In the genomic region with DNA sequence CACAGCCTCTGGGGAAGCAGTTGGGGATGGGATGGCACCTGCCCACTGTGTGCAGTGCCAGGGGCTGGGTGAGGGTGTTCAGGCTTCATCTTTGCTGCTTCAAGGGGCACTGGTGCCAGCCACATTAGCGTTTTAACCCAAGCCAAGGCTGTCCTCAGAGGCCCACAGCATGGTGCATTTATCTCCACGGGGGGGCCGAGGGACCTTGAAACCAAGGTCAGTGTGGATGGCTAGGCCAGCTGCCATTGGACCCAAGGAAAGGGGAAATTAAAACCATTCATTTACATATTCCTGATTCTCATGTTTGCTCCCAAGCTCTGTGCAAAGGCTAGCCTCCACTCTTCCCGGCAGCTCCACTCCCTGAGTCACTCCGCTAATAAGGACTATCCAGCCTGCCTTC, we compare ENCODE assay signal across 1 cellular context.
TF ChIP-seq lines count a peak whose summit lies in the region.

No MANE protein-coding gene starts in this region.

TF ChIP-seq in WTC11, 78 proteins besides CTCF, POLR2A, EP300 and RAD21 (continued from another document):
- TF ChIP-seq, protein P1, sequence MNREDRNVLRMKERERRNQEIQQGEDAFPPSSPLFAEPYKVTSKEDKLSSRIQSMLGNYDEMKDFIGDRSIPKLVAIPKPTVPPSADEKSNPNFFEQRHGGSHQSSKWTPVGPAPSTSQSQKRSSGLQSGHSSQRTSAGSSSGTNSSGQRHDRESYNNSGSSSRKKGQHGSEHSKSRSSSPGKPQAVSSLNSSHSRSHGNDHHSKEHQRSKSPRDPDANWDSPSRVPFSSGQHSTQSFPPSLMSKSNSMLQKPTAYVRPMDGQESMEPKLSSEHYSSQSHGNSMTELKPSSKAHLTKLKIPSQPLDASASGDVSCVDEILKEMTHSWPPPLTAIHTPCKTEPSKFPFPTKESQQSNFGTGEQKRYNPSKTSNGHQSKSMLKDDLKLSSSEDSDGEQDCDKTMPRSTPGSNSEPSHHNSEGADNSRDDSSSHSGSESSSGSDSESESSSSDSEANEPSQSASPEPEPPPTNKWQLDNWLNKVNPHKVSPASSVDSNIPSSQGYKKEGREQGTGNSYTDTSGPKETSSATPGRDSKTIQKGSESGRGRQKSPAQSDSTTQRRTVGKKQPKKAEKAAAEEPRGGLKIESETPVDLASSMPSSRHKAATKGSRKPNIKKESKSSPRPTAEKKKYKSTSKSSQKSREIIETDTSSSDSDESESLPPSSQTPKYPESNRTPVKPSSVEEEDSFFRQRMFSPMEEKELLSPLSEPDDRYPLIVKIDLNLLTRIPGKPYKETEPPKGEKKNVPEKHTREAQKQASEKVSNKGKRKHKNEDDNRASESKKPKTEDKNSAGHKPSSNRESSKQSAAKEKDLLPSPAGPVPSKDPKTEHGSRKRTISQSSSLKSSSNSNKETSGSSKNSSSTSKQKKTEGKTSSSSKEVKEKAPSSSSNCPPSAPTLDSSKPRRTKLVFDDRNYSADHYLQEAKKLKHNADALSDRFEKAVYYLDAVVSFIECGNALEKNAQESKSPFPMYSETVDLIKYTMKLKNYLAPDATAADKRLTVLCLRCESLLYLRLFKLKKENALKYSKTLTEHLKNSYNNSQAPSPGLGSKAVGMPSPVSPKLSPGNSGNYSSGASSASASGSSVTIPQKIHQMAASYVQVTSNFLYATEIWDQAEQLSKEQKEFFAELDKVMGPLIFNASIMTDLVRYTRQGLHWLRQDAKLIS (CRISPR knock-in tag; IDR thresholded peaks at IDR 0.05; ENCODE audit: borderline replicate concordance) = no peak
- TF ChIP-seq, protein P2, sequence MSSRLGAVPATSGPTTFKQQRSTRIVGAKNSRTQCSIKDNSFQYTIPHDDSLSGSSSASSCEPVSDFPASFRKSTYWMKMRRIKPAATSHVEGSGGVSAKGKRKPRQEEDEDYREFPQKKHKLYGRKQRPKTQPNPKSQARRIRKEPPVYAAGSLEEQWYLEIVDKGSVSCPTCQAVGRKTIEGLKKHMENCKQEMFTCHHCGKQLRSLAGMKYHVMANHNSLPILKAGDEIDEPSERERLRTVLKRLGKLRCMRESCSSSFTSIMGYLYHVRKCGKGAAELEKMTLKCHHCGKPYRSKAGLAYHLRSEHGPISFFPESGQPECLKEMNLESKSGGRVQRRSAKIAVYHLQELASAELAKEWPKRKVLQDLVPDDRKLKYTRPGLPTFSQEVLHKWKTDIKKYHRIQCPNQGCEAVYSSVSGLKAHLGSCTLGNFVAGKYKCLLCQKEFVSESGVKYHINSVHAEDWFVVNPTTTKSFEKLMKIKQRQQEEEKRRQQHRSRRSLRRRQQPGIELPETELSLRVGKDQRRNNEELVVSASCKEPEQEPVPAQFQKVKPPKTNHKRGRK (CRISPR knock-in tag; IDR thresholded peaks at IDR 0.05; ENCODE audit: borderline replicate concordance) = no peak
- TF ChIP-seq, protein P3, sequence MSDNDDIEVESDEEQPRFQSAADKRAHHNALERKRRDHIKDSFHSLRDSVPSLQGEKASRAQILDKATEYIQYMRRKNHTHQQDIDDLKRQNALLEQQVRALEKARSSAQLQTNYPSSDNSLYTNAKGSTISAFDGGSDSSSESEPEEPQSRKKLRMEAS (CRISPR knock-in tag; IDR thresholded peaks at IDR 0.05) = no peak
- TF ChIP-seq, protein P4, sequence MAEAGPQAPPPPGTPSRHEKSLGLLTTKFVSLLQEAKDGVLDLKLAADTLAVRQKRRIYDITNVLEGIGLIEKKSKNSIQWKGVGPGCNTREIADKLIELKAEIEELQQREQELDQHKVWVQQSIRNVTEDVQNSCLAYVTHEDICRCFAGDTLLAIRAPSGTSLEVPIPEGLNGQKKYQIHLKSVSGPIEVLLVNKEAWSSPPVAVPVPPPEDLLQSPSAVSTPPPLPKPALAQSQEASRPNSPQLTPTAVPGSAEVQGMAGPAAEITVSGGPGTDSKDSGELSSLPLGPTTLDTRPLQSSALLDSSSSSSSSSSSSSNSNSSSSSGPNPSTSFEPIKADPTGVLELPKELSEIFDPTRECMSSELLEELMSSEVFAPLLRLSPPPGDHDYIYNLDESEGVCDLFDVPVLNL (CRISPR knock-in tag; IDR thresholded peaks at IDR 0.05; ENCODE audit: borderline replicate concordance, low read depth) = no peak
- TF ChIP-seq, protein P5, sequence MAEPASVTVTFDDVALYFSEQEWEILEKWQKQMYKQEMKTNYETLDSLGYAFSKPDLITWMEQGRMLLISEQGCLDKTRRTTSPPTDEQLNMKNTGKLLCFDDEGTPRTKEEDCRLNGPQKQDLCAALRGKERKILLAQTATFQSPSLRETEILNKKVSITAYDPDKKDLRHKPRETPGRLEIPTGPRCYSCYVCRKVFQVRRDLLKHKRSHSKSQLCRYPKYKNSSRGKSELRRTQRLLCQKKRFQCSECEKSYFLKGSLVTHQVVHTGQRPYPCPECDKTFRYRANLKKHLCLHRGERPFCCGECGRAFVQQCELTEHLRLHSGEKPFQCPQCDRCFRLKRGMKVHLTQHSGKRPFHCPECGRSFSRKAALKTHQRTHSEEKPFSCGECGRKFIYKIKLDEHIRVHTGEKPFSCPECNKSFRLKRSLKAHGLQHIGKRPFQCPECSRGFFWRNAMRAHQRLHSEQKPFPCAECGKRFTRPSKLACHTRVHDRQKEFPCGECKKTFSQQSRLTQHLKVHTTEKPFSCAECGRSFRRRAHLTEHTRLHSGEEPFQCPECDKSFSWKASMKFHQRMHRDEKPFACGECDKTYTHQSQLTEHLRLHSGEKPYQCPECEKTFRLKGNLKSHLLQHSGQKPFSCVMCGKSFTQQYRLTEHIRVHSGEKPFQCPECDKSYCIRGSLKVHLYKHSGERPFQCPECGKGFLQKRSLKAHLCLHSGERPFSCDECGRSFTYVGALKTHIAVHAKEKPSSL (CRISPR knock-in tag; conservative IDR thresholded peaks at IDR 0.05) = no peak
- TF ChIP-seq PRRX2 (CRISPR knock-in tag; IDR thresholded peaks at IDR 0.05) = no peak
- TF ChIP-seq, protein P6, sequence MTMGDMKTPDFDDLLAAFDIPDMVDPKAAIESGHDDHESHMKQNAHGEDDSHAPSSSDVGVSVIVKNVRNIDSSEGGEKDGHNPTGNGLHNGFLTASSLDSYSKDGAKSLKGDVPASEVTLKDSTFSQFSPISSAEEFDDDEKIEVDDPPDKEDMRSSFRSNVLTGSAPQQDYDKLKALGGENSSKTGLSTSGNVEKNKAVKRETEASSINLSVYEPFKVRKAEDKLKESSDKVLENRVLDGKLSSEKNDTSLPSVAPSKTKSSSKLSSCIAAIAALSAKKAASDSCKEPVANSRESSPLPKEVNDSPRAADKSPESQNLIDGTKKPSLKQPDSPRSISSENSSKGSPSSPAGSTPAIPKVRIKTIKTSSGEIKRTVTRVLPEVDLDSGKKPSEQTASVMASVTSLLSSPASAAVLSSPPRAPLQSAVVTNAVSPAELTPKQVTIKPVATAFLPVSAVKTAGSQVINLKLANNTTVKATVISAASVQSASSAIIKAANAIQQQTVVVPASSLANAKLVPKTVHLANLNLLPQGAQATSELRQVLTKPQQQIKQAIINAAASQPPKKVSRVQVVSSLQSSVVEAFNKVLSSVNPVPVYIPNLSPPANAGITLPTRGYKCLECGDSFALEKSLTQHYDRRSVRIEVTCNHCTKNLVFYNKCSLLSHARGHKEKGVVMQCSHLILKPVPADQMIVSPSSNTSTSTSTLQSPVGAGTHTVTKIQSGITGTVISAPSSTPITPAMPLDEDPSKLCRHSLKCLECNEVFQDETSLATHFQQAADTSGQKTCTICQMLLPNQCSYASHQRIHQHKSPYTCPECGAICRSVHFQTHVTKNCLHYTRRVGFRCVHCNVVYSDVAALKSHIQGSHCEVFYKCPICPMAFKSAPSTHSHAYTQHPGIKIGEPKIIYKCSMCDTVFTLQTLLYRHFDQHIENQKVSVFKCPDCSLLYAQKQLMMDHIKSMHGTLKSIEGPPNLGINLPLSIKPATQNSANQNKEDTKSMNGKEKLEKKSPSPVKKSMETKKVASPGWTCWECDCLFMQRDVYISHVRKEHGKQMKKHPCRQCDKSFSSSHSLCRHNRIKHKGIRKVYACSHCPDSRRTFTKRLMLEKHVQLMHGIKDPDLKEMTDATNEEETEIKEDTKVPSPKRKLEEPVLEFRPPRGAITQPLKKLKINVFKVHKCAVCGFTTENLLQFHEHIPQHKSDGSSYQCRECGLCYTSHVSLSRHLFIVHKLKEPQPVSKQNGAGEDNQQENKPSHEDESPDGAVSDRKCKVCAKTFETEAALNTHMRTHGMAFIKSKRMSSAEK (CRISPR knock-in tag; IDR thresholded peaks at IDR 0.05; ENCODE audit: borderline replicate concordance) = no peak
